Comparison of ENCODE assay signal across 8 cellular contexts in the genomic region with DNA sequence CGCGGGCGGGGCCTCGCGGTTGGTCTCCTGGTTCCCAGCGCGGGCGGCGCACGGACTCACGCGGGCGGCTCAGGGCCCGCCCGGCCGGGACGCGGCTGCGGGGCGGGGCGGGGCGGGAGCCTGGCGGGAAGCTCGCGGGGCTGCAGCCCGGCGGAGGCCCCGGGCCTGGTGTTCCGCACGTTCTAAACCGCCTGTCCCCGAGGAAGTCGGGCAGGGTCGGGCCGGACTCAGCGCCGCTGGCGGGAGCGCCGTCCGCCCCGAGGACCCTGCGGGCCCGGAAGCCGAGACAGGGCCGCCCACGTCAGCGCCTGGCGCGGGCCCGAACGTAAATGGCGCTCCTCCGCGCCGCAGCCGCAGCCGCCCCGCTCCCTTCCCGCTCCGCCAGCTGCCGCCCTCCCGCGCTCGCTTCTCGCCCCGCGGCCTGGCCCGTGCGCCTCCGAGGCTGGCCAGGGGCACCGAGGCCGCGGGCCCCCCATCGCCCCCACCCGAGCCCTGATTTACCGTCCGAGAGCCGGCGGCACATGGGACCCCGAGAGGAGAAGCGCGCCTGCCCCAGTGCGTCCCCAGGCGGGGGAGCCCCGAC. TPM values are rescaled to one million over a fixed set of nuclear protein-coding genes. Genes with fewer than 3 reads are reported as not detected.
DNase-seq lines count a peak whose midpoint lies in the region; ATAC-seq and TF ChIP-seq lines count a peak whose summit lies in the region.

No MANE protein-coding gene starts in this region.

- ATAC-seq in GM18867 (IDR thresholded peaks at IDR 0.05; ENCODE audit: unreplicated experiment) (peak; percentile 57), HG03095 (IDR thresholded peaks at IDR 0.05; ENCODE audit: unreplicated experiment) (peak; percentile 36), memory B cell (ENCODE audit: low read depth) (peak; percentile 67)
- peak; percentile 51 for ATAC-seq in activated CD8-positive, alpha-beta T cell treated with anti-CD3 and anti-CD28 coated beads for 36 hours

- no peaks in the 10 kb centered on the region for H3K27me3 Mint-ChIP-seq in activated CD8-positive, alpha-beta T cell treated with anti-CD3 and anti-CD28 coated beads for 36 hours
- no peaks in the 10 kb centered on the region for H3K27me3 Mint-ChIP-seq in memory B cell

- intact Hi-C loops in activated CD8-positive, alpha-beta T cell treated with anti-CD3 and anti-CD28 coated beads for 36 hours (cut with micrococcal nuclease): loop anchor here (2.0 to 5.0 kb wide), 2 partner anchors 47 to 98 kb away; partner anchors contain the start of gene UVSSA

- DNase-seq in AG09319 (ENCODE audit: extremely low read depth, low read depth) (peak; percentile 74), NCI-H446 treated with DMSO at 0.1 percent for 48 hours (lab: John Stamatoyannopoulos, UW) (peak; percentile 32), memory B cell (ENCODE audit: low spot score in 2 of 2) (peak; percentile 85)
- DNase-seq in activated CD8-positive, alpha-beta T cell treated with anti-CD3 and anti-CD28 coated beads for 36 hours: peak; percentile 79
- DNase-seq in effector CD4-positive, alpha-beta T cell: peak; percentile 79
- DNase-seq in stimulated activated CD4-positive, alpha-beta T cell treated with anti-CD3 and anti-CD28 coated beads, TNF-alpha, amount 100 ng/mL, for 48 hours (ENCODE audit: low read depth in 3 of 3): peak; percentile 54 to 78 (median 67)

- no peak; the same call in 1 of the 2 replicates for TF ChIP-seq CTCF in AG09319 (IDR thresholded peaks at IDR 0.05; ENCODE audit: low read depth, low read length)
- no peak for TF ChIP-seq CTCF in activated CD8-positive, alpha-beta T cell treated with anti-CD3 and anti-CD28 coated beads for 36 hours (IDR thresholded peaks at IDR 0.05)

- H3K36me3 Mint-ChIP-seq in activated CD8-positive, alpha-beta T cell treated with anti-CD3 and anti-CD28 coated beads for 36 hours (ENCODE audit: low read depth): peaks cover 48% of the 10 kb centered on the region
- H3K36me3 Mint-ChIP-seq in memory B cell: peaks cover 12% of the 10 kb centered on the region

- peak overlapping the region; percentile 91 for H3K27ac Mint-ChIP-seq in activated CD8-positive, alpha-beta T cell treated with anti-CD3 and anti-CD28 coated beads for 36 hours
- H3K27ac Mint-ChIP-seq in memory B cell: peak overlapping the region; percentile 97

- H3K9me3 Mint-ChIP-seq in activated CD8-positive, alpha-beta T cell treated with anti-CD3 and anti-CD28 coated beads for 36 hours: peaks cover 4% of the 10 kb centered on the region
- H3K9me3 Mint-ChIP-seq in memory B cell: no peaks in the 10 kb centered on the region

- CTCF ChIA-PET in activated CD8-positive, alpha-beta T cell treated with anti-CD3 and anti-CD28 coated beads for 36 hours (lab: Charles Lee): interaction anchor here (1.0 to 4.5 kb wide), 3 partner anchors 19 to 98 kb away, joined by 3 to 31 read pairs (median 4); partner anchors contain the start of gene UVSSA

- H3K4me1 Mint-ChIP-seq in activated CD8-positive, alpha-beta T cell treated with anti-CD3 and anti-CD28 coated beads for 36 hours (ENCODE audit: low read depth): peaks cover 69% of the 10 kb centered on the region
- peaks cover 48% of the 10 kb centered on the region for H3K4me1 Mint-ChIP-seq in memory B cell

- peak overlapping the region; percentile 86 for H3K4me3 Mint-ChIP-seq in activated CD8-positive, alpha-beta T cell treated with anti-CD3 and anti-CD28 coated beads for 36 hours
- H3K4me3 Mint-ChIP-seq in memory B cell: peak overlapping the region; percentile 93

- POLR2A ChIA-PET in activated CD8-positive, alpha-beta T cell treated with anti-CD3 and anti-CD28 coated beads for 36 hours (lab: Charles Lee): interaction anchor here (0.9 to 6.2 kb wide), 9 partner anchors 9 to 99 kb away, joined by 3 to 47 read pairs (median 5); partner anchors contain the start of gene MAEA

RNA-seq across cellular contexts. Expression of gene CTBP1, which starts 0.3 kb away (rescaled TPM):
- total RNA-seq in activated CD8-positive, alpha-beta T cell treated with anti-CD3 and anti-CD28 coated beads for 36 hours: 100 to 1,000 TPM; 136 TPM

RNA-seq across cellular contexts. Expression of gene MAEA, which starts 40.5 kb away (rescaled TPM):
- 10 to 100 TPM; 32.3 to 37.0 TPM for total RNA-seq in activated CD8-positive, alpha-beta T cell treated with anti-CD3 and anti-CD28 coated beads for 36 hours

Comparison
In these comparisons a context has a peak if more than half of its experiments do, and no peak if none do; other contexts are left out.
1. Peak in every context shown above with its lines: DNase-seq and ATAC-seq.
2. DNase-seq: peak in every context shown above with its lines; median percentile 85 in memory B cell; 79 in activated CD8-positive, alpha-beta T cell treated with anti-CD3 and anti-CD28 coated beads for 36 hours; 79 in effector CD4-positive, alpha-beta T cell; 74 in AG09319; 67 in stimulated activated CD4-positive, alpha-beta T cell treated with anti-CD3 and anti-CD28 coated beads, TNF-alpha, amount 100 ng/mL, for 48 hours; 32 in NCI-H446 treated with DMSO at 0.1 percent for 48 hours.